In genomic region chr16:3689731-3690130, GRCh38 we compare ENCODE assay signal across 13 cellular contexts. TPM values are rescaled to one million over a fixed set of nuclear protein-coding genes. Genes with fewer than 3 reads are reported as not detected.
DNase-seq lines count a peak whose midpoint lies in the region; ATAC-seq and TF ChIP-seq lines count a peak whose summit lies in the region.
"Had no signal": no experiment of that assay in that cellular context is flagged by ENCODE, and none has a peak within 500 bp of the region (broad histone marks: within the 10 kb centered on the region; RNA-seq: fewer than 3 reads in every experiment).

No MANE protein-coding gene starts in this region.

- DNase-seq in HFFc6 = no peak
- DNase-seq in dorsolateral prefrontal cortex = no peak
- no peak for DNase-seq in thoracic aorta (ENCODE audit: low spot score)
- no peak for DNase-seq in BE2C
- no peak for DNase-seq in SKM-1 treated with dmso at 0.1 percent for 144 hours (lab: John Stamatoyannopoulos, UW; ENCODE audit: unreplicated experiment)
- no peak for DNase-seq in NK-92 (lab: John Stamatoyannopoulos, UW; ENCODE audit: unreplicated experiment)
- DNase-seq: NCI-H1417 treated with DMSO at 0.1 percent for 48 hours, SIG-M5 had no signal

- H3K27ac Mint-ChIP-seq in HFFc6 (peak overlapping the region; percentile 80), nephron (peak overlapping the region in 2 of 3 experiments; percentile 87 to 93)
- H3K27ac Mint-ChIP-seq: activated CD4-positive, alpha-beta memory T cell treated with anti-CD3 and anti-CD28 coated beads for 36 hours; memory B cell had no signal

- H3K36me3 Mint-ChIP-seq in HFFc6 (ENCODE audit: low read depth) (peaks cover 14% of the 10 kb centered on the region; the same call in 1 of the 2 replicates), nephron (ENCODE audit: low read depth) (peaks cover 45% of the 10 kb centered on the region)

- H3K4me1 ChIP-seq in thoracic aorta (ENCODE audit: control insufficient read depth in 1 of 2, low read depth in 2 of 2) (peaks cover 5 to 13% of the 10 kb centered on the region in 2 donors), BE2C (peaks cover 6% of the 10 kb centered on the region)

- H3K36me3 ChIP-seq in thoracic aorta (peaks cover 16% of the 10 kb centered on the region), BE2C (peaks cover 55% of the 10 kb centered on the region)

- H3K4me1 Mint-ChIP-seq in HFFc6 (ENCODE audit: low read depth) (peaks cover 26% of the 10 kb centered on the region), nephron (peaks cover 16% of the 10 kb centered on the region)

- TF ChIP-seq CTCF in HFFc6 (IDR thresholded peaks at IDR 0.05) (no peak), dorsolateral prefrontal cortex (IDR thresholded peaks at IDR 0.05 in 54 of 56, conservative IDR thresholded peaks at IDR 0.05 in 2 of 56; ENCODE audit: low read depth in 1 of 56, partially characterized antibody in 56 of 56) (no peak), nephron (IDR thresholded peaks at IDR 0.05; ENCODE audit: unreplicated experiment in 3 of 3) (no peak), thoracic aorta (IDR thresholded peaks at IDR 0.05) (no peak), BE2C (IDR thresholded peaks at IDR 0.05; ENCODE audit: low read depth, low read length) (no peak)

- no peak for ATAC-seq in thoracic aorta (ENCODE audit: insufficient number of reproducible peaks, low FRiP score, low read depth)

- H3K9me3 ChIP-seq in thoracic aorta (no peaks in the 10 kb centered on the region), BE2C (no peaks in the 10 kb centered on the region)
- H3K9me3 ChIP-seq: BLaER1 had no signal

- H3K4me3 ChIP-seq in dorsolateral prefrontal cortex (peak overlapping the region in 3 of 59 donors; percentile 39 to 63 (median 59)), thoracic aorta (no peak overlapping the region), BE2C (ENCODE audit: low read depth, low read length) (no peak overlapping the region)
- H3K4me3 ChIP-seq: BLaER1 had no signal

- peak overlapping the region in 43 of 59 donors; percentile 7 to 85 (median 65) for H3K27ac ChIP-seq in dorsolateral prefrontal cortex
- H3K27ac ChIP-seq in thoracic aorta = peak overlapping the region; percentile 29 to 44
- H3K27ac ChIP-seq: BLaER1 had no signal

- intact Hi-C loops in dorsolateral prefrontal cortex (cut with DNase I) = loop anchor here in 1 of 2 donors (1.0 to 10.0 kb wide), 2 partner anchors 191 to 635 kb away; partner anchors contain the start of gene CREBBP

- H3K4me3 Mint-ChIP-seq in HFFc6 (no peak overlapping the region), nephron (no peak overlapping the region)
- H3K4me3 Mint-ChIP-seq: activated CD4-positive, alpha-beta memory T cell treated with anti-CD3 and anti-CD28 coated beads for 36 hours; memory B cell had no signal

- H3K27me3 Mint-ChIP-seq in HFFc6 (ENCODE audit: insufficient read depth) = peaks cover 3% of the 10 kb centered on the region; the same call in 1 of the 2 replicates
- H3K27me3 Mint-ChIP-seq in nephron (ENCODE audit: low read depth) = peaks cover 3% of the 10 kb centered on the region
- H3K27me3 Mint-ChIP-seq: activated CD4-positive, alpha-beta memory T cell treated with anti-CD3 and anti-CD28 coated beads for 36 hours; memory B cell; naive thymus-derived CD8-positive, alpha-beta T cell had no signal

- no peaks in the 10 kb centered on the region for H3K27me3 ChIP-seq in dorsolateral prefrontal cortex
- no peaks in the 10 kb centered on the region for H3K27me3 ChIP-seq in thoracic aorta (replicated peaks; ENCODE audit: insufficient read depth)
- no peaks in the 10 kb centered on the region for H3K27me3 ChIP-seq in BE2C
- H3K27me3 ChIP-seq: BLaER1 had no signal

- no peaks in the 10 kb centered on the region for H3K9me3 Mint-ChIP-seq in HFFc6
- no peaks in the 10 kb centered on the region for H3K9me3 Mint-ChIP-seq in nephron
- H3K9me3 Mint-ChIP-seq: activated CD4-positive, alpha-beta memory T cell treated with anti-CD3 and anti-CD28 coated beads for 36 hours; memory B cell; naive thymus-derived CD8-positive, alpha-beta T cell had no signal

RNA-seq across cellular contexts. Expression of gene TRAP1, which starts 27.6 kb away (rescaled TPM):
- 100 to 1,000 TPM in 4 of 6 experiments, 10 to 100 TPM in 2; 97.6 to 118 (median 103) TPM for total RNA-seq in HFFc6 (2021; fragmentation: NEBNext Ultra II Directional; extraction: Animal tissue kit (Norgen Biotek cat#: 25700))
- total RNA-seq in dorsolateral prefrontal cortex (100 to 1,000 TPM in 114 of 120 experiments, 10 to 100 TPM in 6; 87.9 to 163 (median 123) TPM), thoracic aorta (10 to 100 TPM; 33.2 to 51.1 TPM)
- 372 TPM for polyA plus RNA-seq in BE2C (2012; ENCODE audit: insufficient read depth, insufficient read length, low read depth)

RNA-seq across cellular contexts. Expression of gene DNASE1, which starts 35.2 kb away (rescaled TPM):
- 1 to 10 TPM; 7.5 to 9.9 (median 8.0) TPM for total RNA-seq in HFFc6 (2021; fragmentation: NEBNext Ultra II Directional; extraction: Animal tissue kit (Norgen Biotek cat#: 25700))
- total RNA-seq in dorsolateral prefrontal cortex (10 to 100 TPM; 10.7 to 42.2 (median 23.0) TPM), thoracic aorta (10 to 100 TPM; 17.4 to 22.9 TPM)
- polyA plus RNA-seq in BE2C (2012; ENCODE audit: insufficient read depth, insufficient read length, low read depth) = 28.7 TPM
